ENCODE assay signal across 15 cellular contexts in the genomic region with DNA sequence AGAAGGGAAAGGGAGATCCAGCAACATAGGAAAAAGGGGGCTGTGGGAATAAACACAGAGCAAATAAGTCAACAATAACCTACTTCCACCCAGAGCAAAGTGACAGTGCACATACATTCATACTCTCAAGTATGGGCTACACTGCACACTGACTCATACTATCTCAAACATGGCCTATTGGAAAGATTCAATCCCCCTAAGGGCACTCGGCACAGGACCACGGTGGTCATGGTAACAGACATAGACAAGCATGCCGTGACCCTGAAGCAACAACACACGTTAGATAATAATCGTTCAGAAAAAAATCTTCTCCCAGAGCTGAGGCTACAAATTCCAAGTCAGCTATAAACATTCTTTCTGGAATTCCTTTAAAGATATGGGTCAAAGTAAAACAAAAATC. TPM values are rescaled to one million over a fixed set of nuclear protein-coding genes. Genes with fewer than 3 reads are reported as not detected.
DNase-seq lines count a peak whose midpoint lies in the region; FAIRE-seq and TF ChIP-seq lines count a peak whose summit lies in the region.
"Had no signal": no experiment of that assay in that cellular context is flagged by ENCODE, and none has a peak within 500 bp of the region (broad histone marks: within the 10 kb centered on the region; RNA-seq: fewer than 3 reads in every experiment).

No MANE protein-coding gene starts in this region.

- TF ChIP-seq CTCF in HEK293 (tag by site-specific recombination; IDR thresholded peaks at IDR 0.05) (no peak), astrocyte (IDR thresholded peaks at IDR 0.05; ENCODE audit: insufficient read depth, low read depth, low read length) (no peak)

- no peaks in the 10 kb centered on the region for H3K79me2 ChIP-seq in astrocyte (ENCODE audit: insufficient read depth, low read length)

- no peaks in the 10 kb centered on the region for H3K27me3 ChIP-seq in astrocyte (ENCODE audit: insufficient read depth, low read length)
- H3K27me3 ChIP-seq: BLaER1 treated with 17β-estradiol and CSF1 and Interleukin-3, amounts not matched to agents 10 nM and 100 nM; MG63; stomach had no signal

- H3K9ac ChIP-seq in astrocyte (ENCODE audit: low read length), result no peak overlapping the region
- H3K9ac ChIP-seq: BLaER1 treated with 17β-estradiol and CSF1 and Interleukin-3, amounts not matched to agents 10 nM and 100 nM had no signal

- H2AFZ ChIP-seq in astrocyte (ENCODE audit: low read depth, low read length), result peak overlapping the region; percentile 5

- no peaks in the 10 kb centered on the region for H3K36me3 ChIP-seq in HEK293 (ENCODE audit: control insufficient read depth in 2 of 2, insufficient read depth in 1 of 2, low read length in 2 of 2)
- no peaks in the 10 kb centered on the region for H3K36me3 ChIP-seq in astrocyte (ENCODE audit: insufficient read depth, low read length)
- H3K36me3 ChIP-seq: BLaER1 treated with 17β-estradiol and CSF1 and Interleukin-3, amounts not matched to agents 10 nM and 100 nM; MG63 had no signal

- peaks cover 4% of the 10 kb centered on the region for H3K9me3 Mint-ChIP-seq in astrocyte (ENCODE audit: unreplicated experiment)

- H3K4me1 Mint-ChIP-seq in astrocyte (ENCODE audit: low read depth, unreplicated experiment), result peaks cover 14% of the 10 kb centered on the region

- peaks cover 13% of the 10 kb centered on the region for H3K27me3 Mint-ChIP-seq in astrocyte (ENCODE audit: low read depth, unreplicated experiment)

- H3K4me3 ChIP-seq in HEK293 (ENCODE audit: low read depth, low read length), result no peak overlapping the region
- H3K4me3 ChIP-seq in astrocyte (ENCODE audit: insufficient read depth, low read depth, low read length), result no peak overlapping the region
- H3K4me3 ChIP-seq: BLaER1 treated with 17β-estradiol and CSF1 and Interleukin-3, amounts not matched to agents 10 nM and 100 nM; MG63; stomach had no signal

- peak overlapping the region; percentile 18 for H3K4me2 ChIP-seq in astrocyte (ENCODE audit: low read length)

- H3K9me3 ChIP-seq in HEK293 (ENCODE audit: control insufficient read depth, insufficient read depth, low read depth, low read length) (no peaks in the 10 kb centered on the region), astrocyte (ENCODE audit: insufficient read depth, low read depth, low read length) (no peaks in the 10 kb centered on the region)
- H3K9me3 ChIP-seq: MG63, stomach had no signal

- no peak overlapping the region for H3K4me3 Mint-ChIP-seq in astrocyte (ENCODE audit: unreplicated experiment)

- POLR2A ChIA-PET in HEK293 (lab: Yijun Ruan, JAX), result no interaction called here

- no peaks in the 10 kb centered on the region for H3K4me1 ChIP-seq in HEK293 (ENCODE audit: control insufficient read depth, insufficient read depth, low read length)
- peaks cover 5% of the 10 kb centered on the region for H3K4me1 ChIP-seq in astrocyte (ENCODE audit: insufficient read depth, low read length)

- in situ Hi-C loops in ACHN (cut with HindIII; ENCODE audit: low pct_ligation_motif_present, low pct_unique_long_range_greater_than_20kb, low sequenced_read_pairs), result no loop called here

- CTCF ChIA-PET in HEK293 (lab: Yijun Ruan, JAX), result interaction anchor here (0.6 to 0.9 kb wide), 3 partner anchors 92 to 408 kb away, joined by 3 read pairs; no protein-coding TSS in a partner anchor

- no peaks in the 10 kb centered on the region for H4K20me1 ChIP-seq in astrocyte (ENCODE audit: insufficient read depth, low read length)
- H4K20me1 ChIP-seq: BLaER1 treated with 17β-estradiol and CSF1 and Interleukin-3, amounts not matched to agents 10 nM and 100 nM had no signal

- H3K27ac ChIP-seq in HEK293 (ENCODE audit: extremely low read depth, low read depth, low read length) (no peak overlapping the region), astrocyte (ENCODE audit: low read depth, low read length) (peak overlapping the region; percentile 8)
- H3K27ac ChIP-seq: BLaER1 treated with 17β-estradiol and CSF1 and Interleukin-3, amounts not matched to agents 10 nM and 100 nM had no signal

- no peak overlapping the region for H3K27ac Mint-ChIP-seq in astrocyte (ENCODE audit: unreplicated experiment)

- DNase-seq in ACHN (peak; percentile 10), astrocyte (ENCODE audit: low read depth) (peak; percentile 67), glomerular visceral epithelial cell (ENCODE audit: extremely low spot score) (peak; percentile 58), DMS 273 treated with DMSO at 0.1 percent for 48 hours (lab: John Stamatoyannopoulos, UW) (no peak), MV-4-11 (lab: John Stamatoyannopoulos, UW) (no peak)
- DNase-seq in activated effector memory CD4-positive, alpha-beta T cell treated with anti-CD3 and anti-CD28 coated beads, Interleukin-2, amount 50 U/mL, for 16 hours, result no peak
- no peak for DNase-seq in stimulated activated naive CD4-positive, alpha-beta T cell (lab: John Stamatoyannopoulos, UW)
- DNase-seq: MG63; NCI-H524 treated with DMSO at 0.1 percent for 48 hours; stimulated activated CD4-positive, alpha-beta T cell treated with anti-CD3 and anti-CD28 coated beads, Interleukin-1b, Interleukin-23, amount 100 ng/mL, for 48 hours; stomach had no signal

- FAIRE-seq in astrocyte (lab: Jason Lieb, UNC), result no peak
- FAIRE-seq: endothelial cell of umbilical vein, GM19239 had no signal

- H3K36me3 Mint-ChIP-seq in astrocyte (ENCODE audit: low read depth, unreplicated experiment), result peaks cover 2% of the 10 kb centered on the region

TF ChIP-seq in HEK293, 187 proteins besides CTCF, POLR2A, EP300 and RAD21:
- 0 out of 2 replicates have a peak, but pooled peaks have one; percentile 12 for TF ChIP-seq ZBTB17 (tag by site-specific recombination; IDR thresholded peaks at IDR 0.05)
- no peak for TF ChIP-seq ZNF416 (tag by site-specific recombination; IDR thresholded peaks at IDR 0.05)
- peak; percentile 77 for TF ChIP-seq TRIM28 (IDR thresholded peaks at IDR 0.05; ENCODE audit: borderline replicate concordance, low read length)

RNA-seq across cellular contexts. Expression of gene JAK1, which starts 16.8 kb away (rescaled TPM):
- 80.7 and 87.0 TPM in 2 replicates for total RNA-seq in astrocyte

Comparison
In these comparisons a context has a peak if more than half of its experiments do, and no peak if none do; other contexts are left out.
1. DNase-seq: peak in ACHN (single experiment), astrocyte (single experiment) and glomerular visceral epithelial cell (single experiment); none in activated effector memory CD4-positive, alpha-beta T cell treated with anti-CD3 and anti-CD28 coated beads, Interleukin-2, amount 50 U/mL, for 16 hours (single experiment), stimulated activated naive CD4-positive, alpha-beta T cell (0 of 6), DMS 273 treated with DMSO at 0.1 percent for 48 hours (single experiment) and MV-4-11 (single experiment).